Comparison of ENCODE assay signal across 9 cellular contexts in genomic region chr16:55403464-55403863, GRCh38.
"Had no signal": no experiment of that assay in that cellular context is flagged by ENCODE, and none has a peak within 500 bp of the region (broad histone marks: within the 10 kb centered on the region; RNA-seq: fewer than 3 reads in every experiment).

No MANE protein-coding gene starts in this region.

- H3K4me1 ChIP-seq: HAP-1 had no signal

- H3K9me3 ChIP-seq: HAP-1 had no signal

- H3K36me3 ChIP-seq: HAP-1 had no signal

- DNase-seq: GM23248, GOT3, H7, HFFc6 had no signal

- ATAC-seq: HCT116, HepG2 had no signal

- H2AFZ ChIP-seq: GM23248 had no signal

- H3K27ac ChIP-seq: GM23248, HL-60 had no signal

- H3K27ac Mint-ChIP-seq: HFFc6, IgD-negative memory B cell had no signal

- H3K4me3 Mint-ChIP-seq: HFFc6, IgD-negative memory B cell had no signal

- H3K4me3 ChIP-seq: GM23248, HAP-1 had no signal

- H3K9ac ChIP-seq: GM23248 had no signal
